ENCODE assay signal across 23 cellular contexts in genomic region chr2:130915595-130916437, GRCh38.
DNase-seq lines count a peak whose midpoint lies in the region; ATAC-seq, FAIRE-seq and TF ChIP-seq lines count a peak whose summit lies in the region.
"Had no signal": no experiment of that assay in that cellular context is flagged by ENCODE, and none has a peak within 500 bp of the region (broad histone marks: within the 10 kb centered on the region; RNA-seq: fewer than 3 reads in every experiment).

No MANE protein-coding gene starts in this region.

- no peak overlapping the region for H3K4ac ChIP-seq in H1 (replicated peaks; ENCODE audit: insufficient read length, low read depth, low read length)

- H2AFZ ChIP-seq in H1 (ENCODE audit: low read length), result no peak overlapping the region

- no peaks in the 10 kb centered on the region for H3K79me1 ChIP-seq in H1 (ENCODE audit: low read depth, low read length)

- H3K9ac ChIP-seq in BLaER1 (no peak overlapping the region), H1 (replicated peaks in 1 of 4; ENCODE audit: extremely low read depth in 1 of 4, low read depth in 3 of 4, low read length in 3 of 4) (no peak overlapping the region)

- no peak overlapping the region for H4K91ac ChIP-seq in H1 (replicated peaks; ENCODE audit: insufficient read length, low read length)

- H3K4me1 ChIP-seq in BLaER1 (peaks cover 18% of the 10 kb centered on the region), H1 (replicated peaks in 1 of 4; ENCODE audit: control insufficient read depth in 3 of 4, insufficient read depth in 4 of 4, low read length in 3 of 4) (peaks cover 0 to 11% (median 2%) of the 10 kb centered on the region in 4 experiments; a peak in 5 of 7 replicates)

- H3K18ac ChIP-seq in H1 (ENCODE audit: extremely low read depth, low read length), result no peak overlapping the region; the same call in 1 of the 2 replicates

- no peaks in the 10 kb centered on the region for H3K36me3 Mint-ChIP-seq in stimulated activated effector memory CD8-positive, alpha-beta T cell treated with anti-CD3 and anti-CD28 coated beads, Interleukin-12 subunit alpha, Interleukin-12 subunit beta, amount 100 ng/mL, for 72 hours

- H3K4me3 Mint-ChIP-seq in stimulated activated effector memory CD8-positive, alpha-beta T cell treated with anti-CD3 and anti-CD28 coated beads, Interleukin-12 subunit alpha, Interleukin-12 subunit beta, amount 100 ng/mL, for 72 hours, result no peak overlapping the region

- H3K27ac ChIP-seq in BLaER1 (no peak overlapping the region), H1 (ENCODE audit: low read depth, low read length) (no peak overlapping the region)
- H3K27ac ChIP-seq: C4-2B had no signal

- no peak overlapping the region for H2BK5ac ChIP-seq in H1 (ENCODE audit: low read depth, low read length)

- H3K4me2 ChIP-seq in BLaER1 (peak overlapping the region; percentile 50), H1 (ENCODE audit: insufficient read depth in 1 of 2, low read depth in 2 of 2, low read length in 2 of 2) (peak overlapping the region; percentile 28 to 40; a peak in 1 of 4 replicates)

- no peaks in the 10 kb centered on the region for H3K4me1 Mint-ChIP-seq in stimulated activated effector memory CD8-positive, alpha-beta T cell treated with anti-CD3 and anti-CD28 coated beads, Interleukin-12 subunit alpha, Interleukin-12 subunit beta, amount 100 ng/mL, for 72 hours

- WGBS in H1 (ENCODE audit: extremely low coverage in 1 of 2, insufficient coverage in 1 of 2, insufficient read length in 1 of 2, insufficient replicate concordance in 2 of 2, low coverage in 1 of 2, low lambda C conversion rate in 2 of 2, missing lambda C conversion rate in 1 of 2), 2 experiments, result 68% methylated on average over 37 of the region's 50 CpGs; no CpG with 5 or more reads in 1 of the 2 experiments

- no peak overlapping the region for H2BK20ac ChIP-seq in H1 (ENCODE audit: low read length)

- peaks cover 7% of the 10 kb centered on the region; the same call in 1 of the 2 replicates for H3K9me3 ChIP-seq in BLaER1
- no peaks in the 10 kb centered on the region for H3K9me3 ChIP-seq in H1 (ENCODE audit: insufficient read depth in 2 of 2, low read depth in 1 of 2, low read length in 1 of 2)
- H3K9me3 ChIP-seq: MG63 had no signal

- H2BK12ac ChIP-seq in H1 (ENCODE audit: low read depth, low read length), result no peak overlapping the region

- H3K23me2 ChIP-seq in H1 (ENCODE audit: low read depth, low read length), result no peaks in the 10 kb centered on the region

- H4K20me1 ChIP-seq in BLaER1, result peaks cover 7% of the 10 kb centered on the region; the same call in 1 of the 2 replicates
- H4K20me1 ChIP-seq in H1 (replicated peaks in 1 of 2; ENCODE audit: control insufficient read depth in 1 of 2, insufficient read depth in 2 of 2, low read length in 2 of 2), result no peaks in the 10 kb centered on the region

- H3K4me3 ChIP-seq in BLaER1 (no peak overlapping the region), H1 (ENCODE audit: extremely low read depth in 1 of 4, insufficient read depth in 2 of 4, low read depth in 3 of 4, low read length in 4 of 4) (peak overlapping the region in 1 of 4 experiments; percentile 33; a peak in 3 of 8 replicates)
- H3K4me3 ChIP-seq: K562, MG63 had no signal

- H3K27ac Mint-ChIP-seq in stimulated activated effector memory CD8-positive, alpha-beta T cell treated with anti-CD3 and anti-CD28 coated beads, Interleukin-12 subunit alpha, Interleukin-12 subunit beta, amount 100 ng/mL, for 72 hours, result no peak overlapping the region

- H4K8ac ChIP-seq in H1 (ENCODE audit: extremely low read depth, insufficient read depth, low read length), result peak overlapping the region; percentile 91

- H3K36me3 ChIP-seq in BLaER1 (no peaks in the 10 kb centered on the region), H1 (ENCODE audit: control insufficient read depth in 2 of 4, insufficient read depth in 4 of 4, low read length in 3 of 4) (no peaks in the 10 kb centered on the region)
- H3K36me3 ChIP-seq: MG63 had no signal

- H3K27me3 ChIP-seq in BLaER1 (peaks cover 49% of the 10 kb centered on the region), H1 (replicated peaks in 1 of 4; ENCODE audit: control insufficient read depth in 3 of 4, extremely low read depth in 1 of 4, insufficient read depth in 3 of 4, low read length in 3 of 4) (peaks cover 0 to 8% (median 0%) of the 10 kb centered on the region in 4 experiments; a peak in 2 of 7 replicates)
- H3K27me3 ChIP-seq: MG63 had no signal

- H2BK15ac ChIP-seq in H1 (ENCODE audit: low read length), result no peak overlapping the region; the same call in 1 of the 2 replicates

- H2AK5ac ChIP-seq in H1 (ENCODE audit: low read depth, low read length), result no peak overlapping the region

- H3K9me3 Mint-ChIP-seq in stimulated activated effector memory CD8-positive, alpha-beta T cell treated with anti-CD3 and anti-CD28 coated beads, Interleukin-12 subunit alpha, Interleukin-12 subunit beta, amount 100 ng/mL, for 72 hours, result no peaks in the 10 kb centered on the region

- FAIRE-seq in H1 (lab: Jason Lieb, UNC), result no peak
- FAIRE-seq: G401.6, GM18507, HepG2, K562, RCC 7860 had no signal

- H2BK120ac ChIP-seq in H1 (replicated peaks; ENCODE audit: low read depth, low read length), result no peak overlapping the region

- DNase-seq in H1 (ENCODE audit: low read depth in 1 of 2, low spot score in 2 of 2) (peak in 1 of 2 experiments; percentile 66), left kidney (ENCODE audit: low read depth, low spot score) (peak; percentile 56), Right ventricle myocardium superior (no peak), activated gamma-delta T cell treated with Interleukin-2 at 50 U/mL for 16 hours (no peak)
- DNase-seq in stimulated activated effector memory CD8-positive, alpha-beta T cell treated with anti-CD3 and anti-CD28 coated beads, Interleukin-12 subunit alpha, Interleukin-12 subunit beta, amount 100 ng/mL, for 72 hours (ENCODE audit: low spot score in 2 of 2), result no peak
- DNase-seq in activated CD4-positive, alpha-beta T cell treated with anti-CD3 and anti-CD28 coated beads for 1 hour, result no peak
- DNase-seq: 8988T, GOT3, MG63, NCI-H1048, NCI-H1417 treated with DMSO at 0.1 percent for 48 hours, NCI-H187, NCI-H446, NCI-H526, OCI-M1 had no signal

- peak; percentile 19 for ATAC-seq in stimulated activated effector memory CD8-positive, alpha-beta T cell treated with anti-CD3 and anti-CD28 coated beads, Interleukin-12 subunit alpha, Interleukin-12 subunit beta, amount 100 ng/mL, for 72 hours
- no peak for ATAC-seq in Right ventricle myocardium superior (ENCODE audit: poor library complexity)
- ATAC-seq: HepG2, K562, Right ventricle myocardium inferior had no signal

- H3K79me2 ChIP-seq in H1 (ENCODE audit: control insufficient read depth in 1 of 2, insufficient read depth in 2 of 2, low read length in 2 of 2), result no peaks in the 10 kb centered on the region

- H3K56ac ChIP-seq in H1 (replicated peaks; ENCODE audit: insufficient read length, low read depth, low read length), result no peak overlapping the region

- H3K23ac ChIP-seq in H1 (ENCODE audit: insufficient read length), result no peak overlapping the region

- TF ChIP-seq RAD21 in H1 (IDR thresholded peaks at IDR 0.05 in 1 of 2, conservative IDR thresholded peaks at IDR 0.05 in 1 of 2; ENCODE audit: low read depth in 2 of 2, low read length in 2 of 2), result no peak

- CTCF ChIA-PET in H1 (lab: Charles Lee; ENCODE audit: partially characterized antibody), result interaction anchor here (0.6 to 2.2 kb wide), 12 partner anchors 9 to 120 kb away, joined by 3 to 6 read pairs (median 3); no protein-coding TSS in a partner anchor

- intact Hi-C loops in Right ventricle myocardium superior (cut with DNase I), result no loop called here

- POLR2A ChIA-PET in H1 (lab: Charles Lee; ENCODE audit: partially characterized antibody), result interaction anchor here (0.9 kb wide), 1 partner anchor 25 kb away, joined by 3 read pairs; no protein-coding TSS in a partner anchor

- TF ChIP-seq EP300 in H1 (IDR thresholded peaks at IDR 0.05; ENCODE audit: borderline replicate concordance in 1 of 2, low read depth in 2 of 2, low read length in 2 of 2), result no peak

- TF ChIP-seq CTCF in H1 (IDR thresholded peaks at IDR 0.05; ENCODE audit: control extremely low read depth in 1 of 3, insufficient read depth in 1 of 3, low read depth in 1 of 3, low read length in 3 of 3), result no peak

- no peak overlapping the region for H3K14ac ChIP-seq in H1 (ENCODE audit: insufficient read length)

- TF ChIP-seq POLR2A in H1 (IDR thresholded peaks at IDR 0.05; ENCODE audit: control extremely low read depth in 1 of 2, low read depth in 2 of 2, low read length in 2 of 2), result no peak

- H4K5ac ChIP-seq in H1 (ENCODE audit: insufficient read length, low read depth, low read length), result no peak overlapping the region

TF ChIP-seq in H1, 55 proteins besides CTCF, POLR2A, EP300 and RAD21:
- TF ChIP-seq TBP (IDR thresholded peaks at IDR 0.05; ENCODE audit: low read depth, low read length) (no peak), EZH2 (IDR thresholded peaks at IDR 0.05; ENCODE audit: low read depth, low read length, severe bottlenecking) (peak; percentile 30), USF2 (IDR thresholded peaks at IDR 0.05; ENCODE audit: low read length) (no peak), ATF3 (IDR thresholded peaks at IDR 0.05; ENCODE audit: insufficient read depth, low read depth, low read length) (no peak), KDM4A (IDR thresholded peaks at IDR 0.05; ENCODE audit: low read depth, low read length, severe bottlenecking) (peak; percentile 27), CBX5 (IDR thresholded peaks at IDR 0.05; ENCODE audit: low read depth, low read length) (no peak), SP4 (IDR thresholded peaks at IDR 0.05; ENCODE audit: low read length) (no peak), NRF1 (IDR thresholded peaks at IDR 0.05; ENCODE audit: low read depth, low read length) (no peak)
TF ChIP-seq in H1: peak in this region for 2.
